17 cellular contexts compared by ENCODE assay signal in genomic region chr17:39071573-39071972, GRCh38.
"Had no signal": no experiment of that assay in that cellular context is flagged by ENCODE, and none has a peak within 500 bp of the region (broad histone marks: within the 10 kb centered on the region; RNA-seq: fewer than 3 reads in every experiment).

No MANE protein-coding gene starts in this region.

- H3K9ac ChIP-seq: parathyroid adenoma had no signal

- H3K4me3 ChIP-seq: gastrocnemius medialis, lower lobe of right lung, right lobe of liver, thoracic aorta, tibial nerve, upper lobe of left lung had no signal

- H3K27me3 ChIP-seq: gastrocnemius medialis, right lobe of liver, tibial nerve, upper lobe of left lung had no signal

- H3K79me2 ChIP-seq: parathyroid adenoma had no signal

- H3K9me3 ChIP-seq: gastrocnemius medialis, lower lobe of right lung, right lobe of liver, thoracic aorta, tibial nerve, upper lobe of left lung had no signal

- ATAC-seq: gastrocnemius medialis, lower lobe of right lung, natural killer cell, right lobe of liver had no signal

- H2AFZ ChIP-seq: parathyroid adenoma had no signal

- H3K36me3 ChIP-seq: gastrocnemius medialis, lower lobe of right lung, right lobe of liver, thoracic aorta, upper lobe of left lung had no signal

- H3K4me1 ChIP-seq: gastrocnemius medialis, lower lobe of right lung, parathyroid adenoma, right lobe of liver, tibial nerve, upper lobe of left lung had no signal

- FAIRE-seq: keratinocyte, small intestine, urothelium cell line had no signal

- DNase-seq: cortex of kidney; effector CD4-positive, alpha-beta T cell; gastrocnemius medialis; left ventricle myocardium superior; lower lobe of right lung; natural killer cell; right lobe of liver; small intestine; stimulated activated CD4-positive, alpha-beta T cell treated with anti-CD3 and anti-CD28 coated beads, Interleukin-15, amount 100 ng/mL, for 24 hours; stimulated activated CD4-positive, alpha-beta T cell treated with anti-CD3 and anti-CD28 coated beads, Interleukin-2, amount 100 ng/mL, for 48 hours; stimulated activated naive B cell treated with anti-CD40 and anti-IgM and Interleukin-4, amounts not matched to agents 10 μg/mL and 1 μg/mL and 100 μg/mL, for 72 hours; upper lobe of left lung had no signal

- H3K27ac ChIP-seq: gastrocnemius medialis, lower lobe of right lung, parathyroid adenoma, right lobe of liver, thoracic aorta, tibial nerve, upper lobe of left lung had no signal
